7 cellular contexts compared by ENCODE assay signal in genomic region chr13:72255908-72256307, GRCh38.
DNase-seq lines count a peak whose midpoint lies in the region; ATAC-seq, FAIRE-seq and TF ChIP-seq lines count a peak whose summit lies in the region.

No MANE protein-coding gene starts in this region.

- TF ChIP-seq CTCF in HFF-Myc (IDR thresholded peaks at IDR 0.05; ENCODE audit: low read depth, low read length, missing control alignments) (peak; percentile 13), H1 (IDR thresholded peaks at IDR 0.05; ENCODE audit: control extremely low read depth in 1 of 3, insufficient read depth in 1 of 3, low read depth in 1 of 3, low read length in 3 of 3) (peak; percentile 65 to 88 (median 70))

- H3K9ac ChIP-seq in H1 (replicated peaks in 1 of 4; ENCODE audit: extremely low read depth in 1 of 4, low read depth in 3 of 4, low read length in 3 of 4) = no peak overlapping the region

- no peak overlapping the region for H2BK20ac ChIP-seq in H1 (ENCODE audit: low read length)

- H4K5ac ChIP-seq in H1 (ENCODE audit: insufficient read length, low read depth, low read length) = no peak overlapping the region

- POLR2A ChIA-PET in H1 (lab: Charles Lee; ENCODE audit: partially characterized antibody) = no interaction called here

- H3K23me2 ChIP-seq in H1 (ENCODE audit: low read depth, low read length) = no peaks in the 10 kb centered on the region

- peaks cover 8 to 24% of the 10 kb centered on the region in 2 donors for H3K9me3 Mint-ChIP-seq in effector memory CD8-positive, alpha-beta T cell

- H3K4me1 Mint-ChIP-seq in effector memory CD8-positive, alpha-beta T cell (ENCODE audit: low read depth in 2 of 2) = no peaks in the 10 kb centered on the region

- 55% methylated on average over 7 of the region's 7 CpGs; no CpG with 5 or more reads in 1 of the 2 experiments for WGBS in H1 (ENCODE audit: extremely low coverage in 1 of 2, insufficient coverage in 1 of 2, insufficient read length in 1 of 2, insufficient replicate concordance in 2 of 2, low coverage in 1 of 2, low lambda C conversion rate in 2 of 2, missing lambda C conversion rate in 1 of 2), 2 experiments

- no peak for TF ChIP-seq POLR2A in H1 (IDR thresholded peaks at IDR 0.05; ENCODE audit: control extremely low read depth in 1 of 2, low read depth in 2 of 2, low read length in 2 of 2)

- no peaks in the 10 kb centered on the region for H3K36me3 ChIP-seq in H1 (ENCODE audit: control insufficient read depth in 2 of 4, insufficient read depth in 4 of 4, low read length in 3 of 4)

- peaks cover 0 to 6% (median 3%) of the 10 kb centered on the region in 4 experiments; a peak in 3 of 7 replicates for H3K4me1 ChIP-seq in H1 (replicated peaks in 1 of 4; ENCODE audit: control insufficient read depth in 3 of 4, insufficient read depth in 4 of 4, low read length in 3 of 4)

- no peak overlapping the region for H3K18ac ChIP-seq in H1 (ENCODE audit: extremely low read depth, low read length)

- no peak overlapping the region for H3K4me2 ChIP-seq in H1 (ENCODE audit: insufficient read depth in 1 of 2, low read depth in 2 of 2, low read length in 2 of 2)

- ATAC-seq in effector memory CD8-positive, alpha-beta T cell (replicated peaks) = no peak

- H3K4me3 ChIP-seq in HFF-Myc (replicated peaks; ENCODE audit: low read depth, low read length) = no peak overlapping the region
- no peak overlapping the region for H3K4me3 ChIP-seq in H1 (ENCODE audit: extremely low read depth in 1 of 4, insufficient read depth in 2 of 4, low read depth in 3 of 4, low read length in 4 of 4)

- H3K9me3 ChIP-seq in H1 (ENCODE audit: insufficient read depth in 2 of 2, low read depth in 1 of 2, low read length in 1 of 2) = no peaks in the 10 kb centered on the region

- DNase-seq in HFF-Myc (ENCODE audit: extremely low read depth, low read depth) (no peak), NCI-H446 treated with DMSO at 0.1 percent for 48 hours (lab: John Stamatoyannopoulos, UW) (peak; percentile 29), H1 (ENCODE audit: low read depth in 1 of 2, low spot score in 2 of 2) (peak; percentile 34 to 52), pons (ENCODE audit: low spot score) (peak; percentile 70), epidermal melanocyte (ENCODE audit: insufficient read length, low spot score) (no peak), cardiac septum (ENCODE audit: low spot score) (no peak)
- DNase-seq in effector memory CD8-positive, alpha-beta T cell = no peak

- H2AFZ ChIP-seq in H1 (ENCODE audit: low read length) = no peak overlapping the region

- H3K27me3 ChIP-seq in H1 (replicated peaks in 1 of 4; ENCODE audit: control insufficient read depth in 3 of 4, extremely low read depth in 1 of 4, insufficient read depth in 3 of 4, low read length in 3 of 4) = peaks cover 0 to 2% (median 0%) of the 10 kb centered on the region in 4 experiments; a peak in 1 of 7 replicates

- no peak overlapping the region for H2BK15ac ChIP-seq in H1 (ENCODE audit: low read length)

- FAIRE-seq in H1 (lab: Jason Lieb, UNC) = peak; percentile 94

- H2BK12ac ChIP-seq in H1 (ENCODE audit: low read depth, low read length) = no peak overlapping the region

- H3K27ac Mint-ChIP-seq in effector memory CD8-positive, alpha-beta T cell = no peak overlapping the region

- H2AK5ac ChIP-seq in H1 (ENCODE audit: low read depth, low read length) = no peak overlapping the region

- no peak overlapping the region for H2BK5ac ChIP-seq in H1 (ENCODE audit: low read depth, low read length)

- no peak overlapping the region for H3K4me3 Mint-ChIP-seq in effector memory CD8-positive, alpha-beta T cell

- H4K91ac ChIP-seq in H1 (replicated peaks; ENCODE audit: insufficient read length, low read length) = no peak overlapping the region

- no peak overlapping the region for H4K8ac ChIP-seq in H1 (ENCODE audit: extremely low read depth, insufficient read depth, low read length)

- no peak overlapping the region for H2BK120ac ChIP-seq in H1 (replicated peaks; ENCODE audit: low read depth, low read length)

- no peak overlapping the region for H3K4ac ChIP-seq in H1 (replicated peaks; ENCODE audit: insufficient read length, low read depth, low read length)

- no peaks in the 10 kb centered on the region for H3K79me2 ChIP-seq in H1 (ENCODE audit: control insufficient read depth in 1 of 2, insufficient read depth in 2 of 2, low read length in 2 of 2)

- no peaks in the 10 kb centered on the region for H3K27me3 Mint-ChIP-seq in effector memory CD8-positive, alpha-beta T cell

- H4K20me1 ChIP-seq in H1 (replicated peaks in 1 of 2; ENCODE audit: control insufficient read depth in 1 of 2, insufficient read depth in 2 of 2, low read length in 2 of 2) = no peaks in the 10 kb centered on the region

- H3K14ac ChIP-seq in H1 (ENCODE audit: insufficient read length) = no peak overlapping the region

- intact Hi-C loops in cardiac septum (cut with DNase I) = no loop called here

- no peaks in the 10 kb centered on the region for H3K79me1 ChIP-seq in H1 (ENCODE audit: low read depth, low read length)

- no peak for TF ChIP-seq EP300 in H1 (IDR thresholded peaks at IDR 0.05; ENCODE audit: borderline replicate concordance in 1 of 2, low read depth in 2 of 2, low read length in 2 of 2)

- peak; percentile 98 for TF ChIP-seq RAD21 in H1 (IDR thresholded peaks at IDR 0.05 in 1 of 2, conservative IDR thresholded peaks at IDR 0.05 in 1 of 2; ENCODE audit: low read depth in 2 of 2, low read length in 2 of 2)

- H3K56ac ChIP-seq in H1 (replicated peaks; ENCODE audit: insufficient read length, low read depth, low read length) = no peak overlapping the region

- CTCF ChIA-PET in H1 (lab: Charles Lee; ENCODE audit: partially characterized antibody) = interaction anchor here (0.6 to 1.4 kb wide), 5 partner anchors 10 to 638 kb away, joined by 3 to 5 read pairs (median 3); no protein-coding TSS in a partner anchor

- H3K23ac ChIP-seq in H1 (ENCODE audit: insufficient read length) = no peak overlapping the region

- H3K27ac ChIP-seq in H1 (ENCODE audit: low read depth, low read length) = no peak overlapping the region

- H3K36me3 Mint-ChIP-seq in effector memory CD8-positive, alpha-beta T cell (ENCODE audit: insufficient read depth) = no peaks in the 10 kb centered on the region

TF ChIP-seq in H1, 55 proteins besides CTCF, POLR2A, EP300 and RAD21:
- TF ChIP-seq SAP30 (IDR thresholded peaks at IDR 0.05; ENCODE audit: insufficient read depth, insufficient replicate concordance, low read length) = no peak
- TF ChIP-seq RFX5 (IDR thresholded peaks at IDR 0.05; ENCODE audit: borderline replicate concordance, low read depth, low read length) = no peak
- TF ChIP-seq SP4 (IDR thresholded peaks at IDR 0.05; ENCODE audit: low read length) = no peak
- peak; percentile 25; the same call in 1 of the 2 replicates for TF ChIP-seq TEAD4 (IDR thresholded peaks at IDR 0.05; ENCODE audit: low read depth, low read length)
- TF ChIP-seq BRCA1 (IDR thresholded peaks at IDR 0.05; ENCODE audit: low read depth, low read length) = no peak
- TF ChIP-seq, protein P1, sequence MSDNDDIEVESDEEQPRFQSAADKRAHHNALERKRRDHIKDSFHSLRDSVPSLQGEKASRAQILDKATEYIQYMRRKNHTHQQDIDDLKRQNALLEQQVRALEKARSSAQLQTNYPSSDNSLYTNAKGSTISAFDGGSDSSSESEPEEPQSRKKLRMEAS (IDR thresholded peaks at IDR 0.05) = no peak
- no peak for TF ChIP-seq GTF2F1 (IDR thresholded peaks at IDR 0.05; ENCODE audit: borderline replicate concordance, low read depth, low read length)
- TF ChIP-seq JUND (IDR thresholded peaks at IDR 0.05; ENCODE audit: low read length) = no peak

Comparison
In these comparisons a context has a peak if more than half of its experiments do, and no peak if none do; other contexts are left out.
1. DNase-seq: peak in NCI-H446 treated with DMSO at 0.1 percent for 48 hours (single experiment), H1 (2 of 2) and pons (single experiment); none in HFF-Myc (single experiment), effector memory CD8-positive, alpha-beta T cell (0 of 3), epidermal melanocyte (single experiment) and cardiac septum (single experiment).